ENCODE assay signal across 12 cellular contexts in genomic region chr17:66676421-66676820, GRCh38.
A peak's percentile ranks its signal among the peaks of the same experiment; 100 is the strongest.
DNase-seq lines count a peak whose midpoint lies in the region; ATAC-seq and TF ChIP-seq lines count a peak whose summit lies in the region.
"Had no signal": no experiment of that assay in that cellular context is flagged by ENCODE, and none has a peak within 500 bp of the region (broad histone marks: within the 10 kb centered on the region; RNA-seq: fewer than 3 reads in every experiment).

No MANE protein-coding gene starts in this region.

- H3K4me1 Mint-ChIP-seq in CD4-positive, CD25-positive, alpha-beta regulatory T cell, result peaks cover 20 to 46% (median 23%) of the 10 kb centered on the region in 4 donors
- peaks cover 12% of the 10 kb centered on the region for H3K4me1 Mint-ChIP-seq in neural progenitor cell
- H3K4me1 Mint-ChIP-seq in stimulated activated memory B cell treated with anti-CD40 and anti-IgM and Interleukin-4, amounts not matched to agents 10 μg/mL and 1 μg/mL and 100 μg/mL, for 72 hours, result no peaks in the 10 kb centered on the region

- H3K27ac ChIP-seq in CD4-positive, CD25-positive, alpha-beta regulatory T cell (ENCODE audit: insufficient read depth, low read length, poor library complexity, severe bottlenecking), result no peak overlapping the region
- peak overlapping the region; percentile 88 to 90 for H3K27ac ChIP-seq in breast epithelium
- H3K27ac ChIP-seq in neural progenitor cell, result no peak overlapping the region
- H3K27ac ChIP-seq: SK-N-MC had no signal

- H3F3A ChIP-seq in neural progenitor cell (ENCODE audit: low read depth), result no peaks in the 10 kb centered on the region

- TF ChIP-seq CTCF in breast epithelium (IDR thresholded peaks at IDR 0.05), result no peak
- TF ChIP-seq CTCF in neural progenitor cell (IDR thresholded peaks at IDR 0.05), result no peak

- no peak overlapping the region for H3K4me2 ChIP-seq in neural progenitor cell

- peak overlapping the region in 2 of 3 donors; percentile 39 to 82 for H3K27ac Mint-ChIP-seq in CD4-positive, CD25-positive, alpha-beta regulatory T cell
- H3K27ac Mint-ChIP-seq in neural progenitor cell, result peak overlapping the region; percentile 54
- no peak overlapping the region for H3K27ac Mint-ChIP-seq in stimulated activated memory B cell treated with anti-CD40 and anti-IgM and Interleukin-4, amounts not matched to agents 10 μg/mL and 1 μg/mL and 100 μg/mL, for 72 hours

- intact Hi-C loops in breast epithelium (cut with DNase I; ENCODE audit: low total_unique reads), result no loop called here

- TF ChIP-seq POLR2A in breast epithelium (IDR thresholded peaks at IDR 0.05), result no peak

- H3K27me3 Mint-ChIP-seq in CD4-positive, CD25-positive, alpha-beta regulatory T cell, result no peaks in the 10 kb centered on the region
- H3K27me3 Mint-ChIP-seq in neural progenitor cell (ENCODE audit: insufficient read depth, low read depth), result peaks cover 3% of the 10 kb centered on the region
- no peaks in the 10 kb centered on the region for H3K27me3 Mint-ChIP-seq in stimulated activated memory B cell treated with anti-CD40 and anti-IgM and Interleukin-4, amounts not matched to agents 10 μg/mL and 1 μg/mL and 100 μg/mL, for 72 hours
- H3K27me3 Mint-ChIP-seq: activated T-cell treated with anti-CD3 and anti-CD28 coated beads, Interleukin-2, amount 50 U/mL, for 24 hours had no signal

- H3K79me2 ChIP-seq in neural progenitor cell (ENCODE audit: low read depth), result no peaks in the 10 kb centered on the region

- H3K4me1 ChIP-seq in CD4-positive, CD25-positive, alpha-beta regulatory T cell (ENCODE audit: control insufficient read depth, insufficient read depth, low read length, poor library complexity, severe bottlenecking), result peaks cover 16% of the 10 kb centered on the region
- H3K4me1 ChIP-seq in breast epithelium (no peaks in the 10 kb centered on the region), neural progenitor cell (no peaks in the 10 kb centered on the region)

- no peaks in the 10 kb centered on the region for H3K27me3 ChIP-seq in CD4-positive, CD25-positive, alpha-beta regulatory T cell (ENCODE audit: control insufficient read depth, insufficient read depth, low read length)
- H3K27me3 ChIP-seq in breast epithelium (no peaks in the 10 kb centered on the region), neural progenitor cell (no peaks in the 10 kb centered on the region)
- H3K27me3 ChIP-seq: sigmoid colon had no signal

- DNase-seq in CD4-positive, CD25-positive, alpha-beta regulatory T cell, result no peak
- DNase-seq in breast epithelium (ENCODE audit: low spot score in 2 of 2) (peak; percentile 77 to 86), neural progenitor cell (ENCODE audit: low spot score) (no peak), SK-N-DZ (ENCODE audit: low spot score) (no peak)
- DNase-seq: activated T-cell treated with anti-CD3 and anti-CD28 coated beads, Interleukin-2, amount 50 U/mL, for 24 hours; stimulated activated naive CD8-positive, alpha-beta T cell treated with anti-CD3 and anti-CD28 coated beads, Interleukin-15, Interleukin-2, amounts not matched to agents 100 U/mL and 50 U/mL, for 24 hours had no signal

- no peak for TF ChIP-seq RAD21 in Ishikawa (IDR thresholded peaks at IDR 0.05; ENCODE audit: low read depth)

- no peak for TF ChIP-seq EP300 in Ishikawa (IDR thresholded peaks at IDR 0.05; ENCODE audit: borderline replicate concordance)

- no peaks in the 10 kb centered on the region for H3K9me3 ChIP-seq in CD4-positive, CD25-positive, alpha-beta regulatory T cell (ENCODE audit: control insufficient read depth in 2 of 2, low read length in 2 of 2)
- H3K9me3 ChIP-seq in breast epithelium (no peaks in the 10 kb centered on the region), neural progenitor cell (ENCODE audit: low read depth) (no peaks in the 10 kb centered on the region)
- H3K9me3 ChIP-seq: sigmoid colon had no signal

- no peak overlapping the region for H2AFZ ChIP-seq in neural progenitor cell (replicated peaks)

- peaks cover 22% of the 10 kb centered on the region for H3K36me3 Mint-ChIP-seq in CD4-positive, CD25-positive, alpha-beta regulatory T cell
- no peaks in the 10 kb centered on the region for H3K36me3 Mint-ChIP-seq in neural progenitor cell
- H3K36me3 Mint-ChIP-seq in stimulated activated memory B cell treated with anti-CD40 and anti-IgM and Interleukin-4, amounts not matched to agents 10 μg/mL and 1 μg/mL and 100 μg/mL, for 72 hours, result no peaks in the 10 kb centered on the region

- H4K20me1 ChIP-seq in neural progenitor cell (ENCODE audit: low read depth), result no peaks in the 10 kb centered on the region

- peaks cover 0 to 2% (median 0%) of the 10 kb centered on the region in 7 donors for H3K9me3 Mint-ChIP-seq in CD4-positive, CD25-positive, alpha-beta regulatory T cell
- H3K9me3 Mint-ChIP-seq in neural progenitor cell, result peaks cover 3% of the 10 kb centered on the region
- peaks cover 5% of the 10 kb centered on the region for H3K9me3 Mint-ChIP-seq in stimulated activated memory B cell treated with anti-CD40 and anti-IgM and Interleukin-4, amounts not matched to agents 10 μg/mL and 1 μg/mL and 100 μg/mL, for 72 hours

- no peak overlapping the region for H3K9ac ChIP-seq in neural progenitor cell

- no peaks in the 10 kb centered on the region for H3K36me3 ChIP-seq in CD4-positive, CD25-positive, alpha-beta regulatory T cell (ENCODE audit: control insufficient read depth, insufficient read depth, low read length)
- no peaks in the 10 kb centered on the region for H3K36me3 ChIP-seq in breast epithelium
- no peaks in the 10 kb centered on the region for H3K36me3 ChIP-seq in neural progenitor cell
- H3K36me3 ChIP-seq: sigmoid colon had no signal

- H3K4me3 Mint-ChIP-seq in CD4-positive, CD25-positive, alpha-beta regulatory T cell, result no peak overlapping the region
- H3K4me3 Mint-ChIP-seq in neural progenitor cell, result no peak overlapping the region
- H3K4me3 Mint-ChIP-seq in stimulated activated memory B cell treated with anti-CD40 and anti-IgM and Interleukin-4, amounts not matched to agents 10 μg/mL and 1 μg/mL and 100 μg/mL, for 72 hours, result no peak overlapping the region
- H3K4me3 Mint-ChIP-seq: activated T-cell treated with anti-CD3 and anti-CD28 coated beads, Interleukin-2, amount 50 U/mL, for 24 hours had no signal

- H3K4me3 ChIP-seq in CD4-positive, CD25-positive, alpha-beta regulatory T cell (ENCODE audit: low read depth, low read length), result no peak overlapping the region
- H3K4me3 ChIP-seq in breast epithelium (peak overlapping the region in 2 of 3 donors; percentile 36 to 60), neural progenitor cell (no peak overlapping the region)
- H3K4me3 ChIP-seq: sigmoid colon, SK-N-MC had no signal

- ATAC-seq in CD4-positive, CD25-positive, alpha-beta regulatory T cell (ENCODE audit: low read depth in 2 of 2), result no peak
- ATAC-seq in GM18858 (IDR thresholded peaks at IDR 0.05; ENCODE audit: unreplicated experiment) (no peak), HG03439 (IDR thresholded peaks at IDR 0.05; ENCODE audit: unreplicated experiment) (no peak)
- no peak for ATAC-seq in stimulated activated memory B cell treated with anti-CD40 and anti-IgM and Interleukin-4, amounts not matched to agents 10 μg/mL and 1 μg/mL and 100 μg/mL, for 72 hours
- ATAC-seq: stimulated activated naive CD8-positive, alpha-beta T cell treated with anti-CD3 and anti-CD28 coated beads, Interleukin-15, Interleukin-2, amounts not matched to agents 100 U/mL and 50 U/mL, for 24 hours had no signal

TF ChIP-seq in Ishikawa, 13 proteins besides CTCF, POLR2A, EP300 and RAD21:
- no peak for TF ChIP-seq NFIC (IDR thresholded peaks at IDR 0.05)
- TF ChIP-seq CEBPB (IDR thresholded peaks at IDR 0.05), result 0 out of 2 replicates have a peak, but pooled peaks have one; percentile 22
- TF ChIP-seq TAF1 (IDR thresholded peaks at IDR 0.05; ENCODE audit: low read depth), result no peak
- TF ChIP-seq USF1 (IDR thresholded peaks at IDR 0.05), result no peak
- TF ChIP-seq MAX (IDR thresholded peaks at IDR 0.05), result peak; percentile 33; the same call in 1 of the 2 replicates

Comparison
In these comparisons a context has a peak if more than half of its experiments do, and no peak if none do; other contexts are left out.
1. DNase-seq: peak in breast epithelium (2 of 2); none in CD4-positive, CD25-positive, alpha-beta regulatory T cell (0 of 3), neural progenitor cell (single experiment) and SK-N-DZ (single experiment).
2. H3K27ac ChIP-seq: peak in breast epithelium (2 of 2); none in CD4-positive, CD25-positive, alpha-beta regulatory T cell (single experiment) and neural progenitor cell (single experiment).
3. H3K4me3 ChIP-seq: peak in breast epithelium (2 of 3); none in CD4-positive, CD25-positive, alpha-beta regulatory T cell (single experiment) and neural progenitor cell (single experiment).